1 cellular context compared by ENCODE assay signal in genomic region chr20:3235661-3236324, GRCh38.
TF ChIP-seq lines count a peak whose summit lies in the region.

No MANE protein-coding gene starts in this region.

TF ChIP-seq in HepG2, 621 proteins besides CTCF, POLR2A, EP300 and RAD21 (continued from another document):
- TF ChIP-seq TRAFD1 (CRISPR knock-in tag; IDR thresholded peaks at IDR 0.05; ENCODE audit: borderline replicate concordance), result no peak
